ENCODE assay signal across 1 cellular context in the genomic region with DNA sequence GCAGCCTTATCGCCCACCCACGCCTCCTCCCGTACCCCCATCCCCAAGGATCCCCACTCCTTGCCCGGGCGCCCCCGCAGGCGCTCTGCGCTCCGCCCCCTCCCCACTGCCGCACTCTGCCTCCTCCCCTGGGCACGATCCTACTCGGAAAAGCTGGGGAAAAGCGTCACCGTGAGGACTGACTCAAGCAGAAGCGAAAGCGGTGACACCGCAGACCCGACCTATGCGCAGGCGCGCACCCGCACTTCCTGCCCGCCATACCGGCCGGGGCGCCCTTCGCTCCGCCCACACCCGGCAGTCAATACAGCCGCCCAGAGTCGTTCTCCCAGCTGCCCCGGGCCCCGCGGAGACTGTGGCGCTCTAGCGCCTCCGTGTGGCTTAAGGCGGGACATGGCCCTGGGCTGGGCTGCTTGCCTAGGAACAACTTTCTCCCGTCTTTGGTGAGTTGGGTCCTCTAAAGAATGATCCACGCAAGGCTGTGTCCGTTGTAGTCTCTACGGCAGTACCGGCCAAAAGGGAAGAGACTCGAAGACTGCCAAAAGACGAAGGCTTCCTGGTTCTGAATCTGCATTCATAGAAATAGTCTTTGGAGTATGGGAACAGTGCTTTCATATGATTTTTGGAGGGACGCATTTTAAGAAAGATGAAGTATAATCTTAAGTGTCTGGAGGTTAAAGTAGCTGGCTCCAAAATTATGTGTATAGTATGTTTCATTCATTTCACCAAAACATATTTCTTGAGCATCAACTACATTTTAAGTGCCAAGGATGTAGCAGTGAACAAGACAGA.
A peak's percentile ranks its signal among the peaks of the same experiment; 100 is the strongest.
TF ChIP-seq lines count a peak whose summit lies in the region.

A gene (minus strand): TSS at position 207 of the 789 bp plus-strand sequence. CDS start 7,432 bp downstream, outside the sequence.

TF ChIP-seq in WTC11, 78 proteins besides CTCF, POLR2A, EP300 and RAD21 (continued from another document):
- TF ChIP-seq, protein P1, sequence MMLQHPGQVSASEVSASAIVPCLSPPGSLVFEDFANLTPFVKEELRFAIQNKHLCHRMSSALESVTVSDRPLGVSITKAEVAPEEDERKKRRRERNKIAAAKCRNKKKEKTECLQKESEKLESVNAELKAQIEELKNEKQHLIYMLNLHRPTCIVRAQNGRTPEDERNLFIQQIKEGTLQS (CRISPR knock-in tag; conservative IDR thresholded peaks at IDR 0.05) = no peak
- TF ChIP-seq, protein P2, sequence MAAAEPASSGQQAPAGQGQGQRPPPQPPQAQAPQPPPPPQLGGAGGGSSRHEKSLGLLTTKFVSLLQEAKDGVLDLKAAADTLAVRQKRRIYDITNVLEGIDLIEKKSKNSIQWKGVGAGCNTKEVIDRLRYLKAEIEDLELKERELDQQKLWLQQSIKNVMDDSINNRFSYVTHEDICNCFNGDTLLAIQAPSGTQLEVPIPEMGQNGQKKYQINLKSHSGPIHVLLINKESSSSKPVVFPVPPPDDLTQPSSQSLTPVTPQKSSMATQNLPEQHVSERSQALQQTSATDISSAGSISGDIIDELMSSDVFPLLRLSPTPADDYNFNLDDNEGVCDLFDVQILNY (CRISPR knock-in tag; IDR thresholded peaks at IDR 0.05) = peak; percentile 39; the same call in 1 of the 2 replicates
- TF ChIP-seq, protein P3, sequence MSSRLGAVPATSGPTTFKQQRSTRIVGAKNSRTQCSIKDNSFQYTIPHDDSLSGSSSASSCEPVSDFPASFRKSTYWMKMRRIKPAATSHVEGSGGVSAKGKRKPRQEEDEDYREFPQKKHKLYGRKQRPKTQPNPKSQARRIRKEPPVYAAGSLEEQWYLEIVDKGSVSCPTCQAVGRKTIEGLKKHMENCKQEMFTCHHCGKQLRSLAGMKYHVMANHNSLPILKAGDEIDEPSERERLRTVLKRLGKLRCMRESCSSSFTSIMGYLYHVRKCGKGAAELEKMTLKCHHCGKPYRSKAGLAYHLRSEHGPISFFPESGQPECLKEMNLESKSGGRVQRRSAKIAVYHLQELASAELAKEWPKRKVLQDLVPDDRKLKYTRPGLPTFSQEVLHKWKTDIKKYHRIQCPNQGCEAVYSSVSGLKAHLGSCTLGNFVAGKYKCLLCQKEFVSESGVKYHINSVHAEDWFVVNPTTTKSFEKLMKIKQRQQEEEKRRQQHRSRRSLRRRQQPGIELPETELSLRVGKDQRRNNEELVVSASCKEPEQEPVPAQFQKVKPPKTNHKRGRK (CRISPR knock-in tag; IDR thresholded peaks at IDR 0.05; ENCODE audit: borderline replicate concordance) = no peak
- TF ChIP-seq TP53 (CRISPR knock-in tag; IDR thresholded peaks at IDR 0.05) = 0 out of 2 replicates have a peak, but pooled peaks have one; percentile 55
- TF ChIP-seq, protein P4, sequence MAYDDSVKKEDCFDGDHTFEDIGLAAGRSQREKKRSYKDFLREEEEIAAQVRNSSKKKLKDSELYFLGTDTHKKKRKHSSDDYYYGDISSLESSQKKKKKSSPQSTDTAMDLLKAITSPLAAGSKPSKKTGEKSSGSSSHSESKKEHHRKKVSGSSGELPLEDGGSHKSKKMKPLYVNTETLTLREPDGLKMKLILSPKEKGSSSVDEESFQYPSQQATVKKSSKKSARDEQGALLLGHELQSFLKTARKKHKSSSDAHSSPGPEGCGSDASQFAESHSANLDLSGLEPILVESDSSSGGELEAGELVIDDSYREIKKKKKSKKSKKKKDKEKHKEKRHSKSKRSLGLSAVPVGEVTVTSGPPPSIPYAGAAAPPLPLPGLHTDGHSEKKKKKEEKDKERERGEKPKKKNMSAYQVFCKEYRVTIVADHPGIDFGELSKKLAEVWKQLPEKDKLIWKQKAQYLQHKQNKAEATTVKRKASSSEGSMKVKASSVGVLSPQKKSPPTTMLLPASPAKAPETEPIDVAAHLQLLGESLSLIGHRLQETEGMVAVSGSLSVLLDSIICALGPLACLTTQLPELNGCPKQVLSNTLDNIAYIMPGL (CRISPR knock-in tag; IDR thresholded peaks at IDR 0.05) = peak; percentile 87
- peak; percentile 84 for TF ChIP-seq FOXK1 (CRISPR knock-in tag; IDR thresholded peaks at IDR 0.05)
- TF ChIP-seq ZBTB21 (CRISPR knock-in tag; IDR thresholded peaks at IDR 0.05; ENCODE audit: borderline replicate concordance) = peak; percentile 64; the same call in 1 of the 2 replicates
- no peak for TF ChIP-seq FOXJ3 (CRISPR knock-in tag; IDR thresholded peaks at IDR 0.05; ENCODE audit: borderline replicate concordance)
- 0 out of 2 replicates have a peak, but pooled peaks have one; percentile 44 for TF ChIP-seq GABPB1 (CRISPR knock-in tag; IDR thresholded peaks at IDR 0.05)
- TF ChIP-seq, protein P5, sequence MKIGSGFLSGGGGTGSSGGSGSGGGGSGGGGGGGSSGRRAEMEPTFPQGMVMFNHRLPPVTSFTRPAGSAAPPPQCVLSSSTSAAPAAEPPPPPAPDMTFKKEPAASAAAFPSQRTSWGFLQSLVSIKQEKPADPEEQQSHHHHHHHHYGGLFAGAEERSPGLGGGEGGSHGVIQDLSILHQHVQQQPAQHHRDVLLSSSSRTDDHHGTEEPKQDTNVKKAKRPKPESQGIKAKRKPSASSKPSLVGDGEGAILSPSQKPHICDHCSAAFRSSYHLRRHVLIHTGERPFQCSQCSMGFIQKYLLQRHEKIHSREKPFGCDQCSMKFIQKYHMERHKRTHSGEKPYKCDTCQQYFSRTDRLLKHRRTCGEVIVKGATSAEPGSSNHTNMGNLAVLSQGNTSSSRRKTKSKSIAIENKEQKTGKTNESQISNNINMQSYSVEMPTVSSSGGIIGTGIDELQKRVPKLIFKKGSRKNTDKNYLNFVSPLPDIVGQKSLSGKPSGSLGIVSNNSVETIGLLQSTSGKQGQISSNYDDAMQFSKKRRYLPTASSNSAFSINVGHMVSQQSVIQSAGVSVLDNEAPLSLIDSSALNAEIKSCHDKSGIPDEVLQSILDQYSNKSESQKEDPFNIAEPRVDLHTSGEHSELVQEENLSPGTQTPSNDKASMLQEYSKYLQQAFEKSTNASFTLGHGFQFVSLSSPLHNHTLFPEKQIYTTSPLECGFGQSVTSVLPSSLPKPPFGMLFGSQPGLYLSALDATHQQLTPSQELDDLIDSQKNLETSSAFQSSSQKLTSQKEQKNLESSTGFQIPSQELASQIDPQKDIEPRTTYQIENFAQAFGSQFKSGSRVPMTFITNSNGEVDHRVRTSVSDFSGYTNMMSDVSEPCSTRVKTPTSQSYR (CRISPR knock-in tag; IDR thresholded peaks at IDR 0.05) = no peak
- 0 out of 2 replicates have a peak, but pooled peaks have one; percentile 32 for TF ChIP-seq CBFB (CRISPR knock-in tag; IDR thresholded peaks at IDR 0.05; ENCODE audit: low read depth)
- TF ChIP-seq, protein P6, sequence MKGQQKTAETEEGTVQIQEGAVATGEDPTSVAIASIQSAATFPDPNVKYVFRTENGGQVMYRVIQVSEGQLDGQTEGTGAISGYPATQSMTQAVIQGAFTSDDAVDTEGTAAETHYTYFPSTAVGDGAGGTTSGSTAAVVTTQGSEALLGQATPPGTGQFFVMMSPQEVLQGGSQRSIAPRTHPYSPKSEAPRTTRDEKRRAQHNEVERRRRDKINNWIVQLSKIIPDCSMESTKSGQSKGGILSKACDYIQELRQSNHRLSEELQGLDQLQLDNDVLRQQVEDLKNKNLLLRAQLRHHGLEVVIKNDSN (CRISPR knock-in tag; IDR thresholded peaks at IDR 0.05) = 0 out of 2 replicates have a peak, but pooled peaks have one; percentile 22
- TF ChIP-seq, protein P7, sequence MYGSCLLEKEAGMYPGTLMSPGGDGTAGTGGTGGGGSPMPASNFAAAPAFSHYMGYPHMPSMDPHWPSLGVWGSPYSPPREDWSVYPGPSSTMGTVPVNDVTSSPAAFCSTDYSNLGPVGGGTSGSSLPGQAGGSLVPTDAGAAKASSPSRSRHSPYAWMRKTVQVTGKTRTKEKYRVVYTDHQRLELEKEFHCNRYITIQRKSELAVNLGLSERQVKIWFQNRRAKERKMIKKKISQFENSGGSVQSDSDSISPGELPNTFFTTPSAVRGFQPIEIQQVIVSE (CRISPR knock-in tag; IDR thresholded peaks at IDR 0.05; ENCODE audit: borderline replicate concordance) = no peak
TF ChIP-seq in WTC11: peak in this region for 12.
